Comparison of ENCODE assay signal across 15 cellular contexts in genomic region chr6:120147218-120147871, GRCh38.
A peak's percentile ranks its signal among the peaks of the same experiment; 100 is the strongest.
DNase-seq lines count a peak whose midpoint lies in the region; ATAC-seq and TF ChIP-seq lines count a peak whose summit lies in the region.
"Had no signal": no experiment of that assay in that cellular context is flagged by ENCODE, and none has a peak within 500 bp of the region (broad histone marks: within the 10 kb centered on the region; RNA-seq: fewer than 3 reads in every experiment).

No MANE protein-coding gene starts in this region.

- H3K4me3 Mint-ChIP-seq in activated naive CD4-positive, alpha-beta T cell treated with anti-CD3 and anti-CD28 coated beads for 36 hours: no peak overlapping the region
- H3K4me3 Mint-ChIP-seq: activated T-cell treated with anti-CD3 and anti-CD28 coated beads, Interleukin-2, amount 50 U/mL, for 24 hours; immature natural killer cell had no signal

- peaks cover 5% of the 10 kb centered on the region for H3K9me3 Mint-ChIP-seq in activated naive CD4-positive, alpha-beta T cell treated with anti-CD3 and anti-CD28 coated beads for 36 hours

- in situ Hi-C loops in mammary epithelial cell (cut with MboI; ENCODE audit: low sequenced_read_pairs in 2 of 2): no loop called here

- dilution Hi-C loops in mammary epithelial cell (cut with HindIII; ENCODE audit: low sequenced_read_pairs): no loop called here

- BruUV-seq in mammary epithelial cell (replicated peaks; lab: Mats Ljungman, UMichigan): no TSS peak

- no peaks in the 10 kb centered on the region for H3K27me3 ChIP-seq in mammary epithelial cell (ENCODE audit: insufficient read depth, low read length)
- no peaks in the 10 kb centered on the region for H3K27me3 ChIP-seq in smooth muscle cell (ENCODE audit: low read depth)

- no peaks in the 10 kb centered on the region for H3F3A ChIP-seq in smooth muscle cell (ENCODE audit: low read depth)

- CTCF ChIA-PET in activated naive CD4-positive, alpha-beta T cell treated with anti-CD3 and anti-CD28 coated beads for 36 hours (lab: Charles Lee): interaction anchor here (1.3 kb wide), 1 partner anchor 10 kb away, joined by 3 read pairs; no protein-coding TSS in a partner anchor
- CTCF ChIA-PET in mammary epithelial cell (lab: Charles Lee; ENCODE audit: low non-redundant PET): no interaction called here

- H3K4me2 ChIP-seq in mammary epithelial cell (ENCODE audit: insufficient read depth, low read depth, low read length): no peak overlapping the region
- H3K4me2 ChIP-seq in smooth muscle cell: no peak overlapping the region

- H3K9ac ChIP-seq in mammary epithelial cell (ENCODE audit: insufficient read depth, low read length): no peak overlapping the region
- no peak overlapping the region for H3K9ac ChIP-seq in smooth muscle cell (ENCODE audit: low read depth)
- H3K9ac ChIP-seq: parathyroid adenoma had no signal

- H3K9me3 ChIP-seq in mammary epithelial cell (replicated peaks; ENCODE audit: insufficient read depth, low read length) (no peaks in the 10 kb centered on the region), smooth muscle cell (replicated peaks; ENCODE audit: low read depth) (peaks cover 3% of the 10 kb centered on the region)

- H3K27ac ChIP-seq in mammary epithelial cell (ENCODE audit: insufficient read depth, low read depth, low read length): no peak overlapping the region
- H3K27ac ChIP-seq in smooth muscle cell (ENCODE audit: low read depth): no peak overlapping the region
- H3K27ac ChIP-seq: parathyroid adenoma, WERI-Rb-1 had no signal

- WGBS in mammary epithelial cell (ENCODE audit: low coverage, missing lambda C conversion rate): 50% methylated on average over 4 of the region's 4 CpGs
- 85% methylated on average over 4 of the region's 4 CpGs for WGBS in smooth muscle cell (ENCODE audit: low lambda C conversion rate)

- peaks cover 4% of the 10 kb centered on the region for H3K36me3 Mint-ChIP-seq in activated naive CD4-positive, alpha-beta T cell treated with anti-CD3 and anti-CD28 coated beads for 36 hours (ENCODE audit: low read depth)
- H3K36me3 Mint-ChIP-seq: immature natural killer cell had no signal

- H3K27me3 Mint-ChIP-seq in activated naive CD4-positive, alpha-beta T cell treated with anti-CD3 and anti-CD28 coated beads for 36 hours (ENCODE audit: low read depth): no peaks in the 10 kb centered on the region
- H3K27me3 Mint-ChIP-seq: activated T-cell treated with anti-CD3 and anti-CD28 coated beads, Interleukin-2, amount 50 U/mL, for 24 hours had no signal

- H3K79me2 ChIP-seq in mammary epithelial cell (ENCODE audit: insufficient read depth, low read length) (no peaks in the 10 kb centered on the region), smooth muscle cell (ENCODE audit: low read depth) (no peaks in the 10 kb centered on the region)
- H3K79me2 ChIP-seq: parathyroid adenoma had no signal

- H4K20me1 ChIP-seq in mammary epithelial cell (ENCODE audit: insufficient read depth, low read length): no peaks in the 10 kb centered on the region
- no peaks in the 10 kb centered on the region for H4K20me1 ChIP-seq in smooth muscle cell (ENCODE audit: low read depth)

- no peaks in the 10 kb centered on the region for H3K4me1 ChIP-seq in mammary epithelial cell (ENCODE audit: insufficient read depth, low read length)
- H3K4me1 ChIP-seq in smooth muscle cell (ENCODE audit: low read depth): no peaks in the 10 kb centered on the region
- H3K4me1 ChIP-seq: parathyroid adenoma had no signal

- intact Hi-C loops in activated naive CD4-positive, alpha-beta T cell treated with anti-CD3 and anti-CD28 coated beads for 36 hours (cut with micrococcal nuclease): no loop called here
- intact Hi-C loops in mammary epithelial cell (cut with micrococcal nuclease): no loop called here

- H3K36me3 ChIP-seq in mammary epithelial cell (ENCODE audit: insufficient read depth, low read length) (no peaks in the 10 kb centered on the region), smooth muscle cell (ENCODE audit: low read depth) (no peaks in the 10 kb centered on the region)
- H3K36me3 ChIP-seq: WERI-Rb-1 had no signal

- ATAC-seq in HG03103 (IDR thresholded peaks at IDR 0.05; ENCODE audit: low read depth, unreplicated experiment): peak; percentile 55

- H3K4me3 ChIP-seq in mammary epithelial cell (replicated peaks in 1 of 3; ENCODE audit: insufficient read depth in 1 of 3, low read depth in 2 of 3, low read length in 3 of 3) (no peak overlapping the region), smooth muscle cell (no peak overlapping the region)

- H3K27ac Mint-ChIP-seq in activated naive CD4-positive, alpha-beta T cell treated with anti-CD3 and anti-CD28 coated beads for 36 hours: no peak overlapping the region
- H3K27ac Mint-ChIP-seq: activated T-cell treated with anti-CD3 and anti-CD28 coated beads, Interleukin-2, amount 50 U/mL, for 24 hours; immature natural killer cell had no signal

- H3K4me1 Mint-ChIP-seq in activated naive CD4-positive, alpha-beta T cell treated with anti-CD3 and anti-CD28 coated beads for 36 hours (ENCODE audit: low read depth): no peaks in the 10 kb centered on the region
- H3K4me1 Mint-ChIP-seq: immature natural killer cell had no signal

- H2AFZ ChIP-seq in mammary epithelial cell (ENCODE audit: low read depth, low read length) (no peak overlapping the region), smooth muscle cell (ENCODE audit: low read depth) (no peak overlapping the region)
- H2AFZ ChIP-seq: parathyroid adenoma had no signal

- DNase-seq in activated naive CD4-positive, alpha-beta T cell treated with anti-CD3 and anti-CD28 coated beads for 36 hours: peak; percentile 5
- DNase-seq in activated naive CD4-positive, alpha-beta T cell treated with Interleukin-2 at 50 U/mL for 16 hours: no peak
- DNase-seq in mammary epithelial cell (peak; percentile 11), smooth muscle cell (lab: John Stamatoyannopoulos, UW; ENCODE audit: unreplicated experiment) (no peak), NCI-H1105 treated with DMSO at 0.1 percent for 48 hours (lab: John Stamatoyannopoulos, UW) (no peak), foreskin melanocyte (no peak), activated gamma-delta T cell (lab: John Stamatoyannopoulos, UW) (no peak)
- DNase-seq: activated T-cell treated with anti-CD3 and anti-CD28 coated beads, Interleukin-2, amount 50 U/mL, for 24 hours; amygdala; immature natural killer cell; NCI-H1436; NCI-H748 treated with DMSO at 0.1 percent for 48 hours; WERI-Rb-1 had no signal

- peak in 1 of 2 donors; percentile 17 for TF ChIP-seq CTCF in mammary epithelial cell (conservative IDR thresholded peaks at IDR 0.05 in 1 of 2, IDR thresholded peaks at IDR 0.05 in 1 of 2; ENCODE audit: extremely low read depth in 1 of 2, insufficient read depth in 1 of 2, low read depth in 1 of 2, low read length in 2 of 2)
- peak; percentile 10 for TF ChIP-seq CTCF in smooth muscle cell (IDR thresholded peaks at IDR 0.05; ENCODE audit: borderline replicate concordance, insufficient read depth, poor library complexity, severe bottlenecking)

Comparison
In these comparisons a context has a peak if more than half of its experiments do, and no peak if none do; other contexts are left out.
1. DNase-seq: peak in activated naive CD4-positive, alpha-beta T cell treated with anti-CD3 and anti-CD28 coated beads for 36 hours (single experiment) and mammary epithelial cell (single experiment); none in activated naive CD4-positive, alpha-beta T cell treated with Interleukin-2 at 50 U/mL for 16 hours (single experiment), smooth muscle cell (single experiment), NCI-H1105 treated with DMSO at 0.1 percent for 48 hours (single experiment), foreskin melanocyte (single experiment) and activated gamma-delta T cell (single experiment).